In the genomic region with DNA sequence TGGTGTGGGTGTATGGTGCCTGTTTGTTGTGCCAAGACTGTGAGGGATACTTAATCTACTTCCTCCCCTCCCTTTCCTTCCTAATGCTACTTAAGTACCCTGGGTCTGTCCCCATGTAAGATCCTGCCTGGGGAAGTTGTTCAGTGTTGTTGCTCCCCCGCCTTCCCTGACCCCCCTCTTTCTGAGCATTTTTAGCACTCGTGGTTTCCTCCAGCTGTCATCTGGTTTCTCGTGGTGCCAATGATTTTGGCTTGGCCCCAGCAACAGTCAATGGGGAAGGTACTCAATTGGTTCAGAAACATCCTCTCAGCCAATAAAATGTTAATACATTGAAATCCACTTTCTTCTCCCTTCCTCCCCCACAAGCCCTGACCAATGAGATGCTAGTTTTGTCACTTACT, we compare ENCODE assay signal across 9 cellular contexts. TPM values are rescaled to one million over a fixed set of nuclear protein-coding genes. Genes with fewer than 3 reads are reported as not detected.
A peak's percentile ranks its signal among the peaks of the same experiment; 100 is the strongest.
DNase-seq lines count a peak whose midpoint lies in the region; ATAC-seq, FAIRE-seq and TF ChIP-seq lines count a peak whose summit lies in the region.
"Had no signal": no experiment of that assay in that cellular context is flagged by ENCODE, and none has a peak within 500 bp of the region (broad histone marks: within the 10 kb centered on the region; RNA-seq: fewer than 3 reads in every experiment).

No MANE protein-coding gene starts in this region.

- H3K9me3 Mint-ChIP-seq in CD4-positive, alpha-beta memory T cell = no peaks in the 10 kb centered on the region
- peaks cover 2% of the 10 kb centered on the region for H3K9me3 Mint-ChIP-seq in astrocyte (ENCODE audit: unreplicated experiment)

- POLR2A ChIA-PET in CD4-positive, alpha-beta memory T cell (lab: Charles Lee; ENCODE audit: partially characterized antibody) = interaction anchor here (1.0 to 10.4 kb wide), 9 partner anchors 8 to 121 kb away, joined by 4 to 134 read pairs (median 6); a partner anchor contains a TSS

- H3K27me3 Mint-ChIP-seq in CD4-positive, alpha-beta memory T cell = no peaks in the 10 kb centered on the region
- peaks cover 4% of the 10 kb centered on the region for H3K27me3 Mint-ChIP-seq in astrocyte (ENCODE audit: low read depth, unreplicated experiment)

- no peak for FAIRE-seq in astrocyte (lab: Jason Lieb, UNC)

- H3K79me2 ChIP-seq in astrocyte (ENCODE audit: insufficient read depth, low read length) = no peaks in the 10 kb centered on the region

- peaks cover 57 to 88% (median 78%) of the 10 kb centered on the region in 4 donors for H3K4me1 Mint-ChIP-seq in CD4-positive, alpha-beta memory T cell
- H3K4me1 Mint-ChIP-seq in astrocyte (ENCODE audit: low read depth, unreplicated experiment) = peaks cover 14% of the 10 kb centered on the region

- no peaks in the 10 kb centered on the region for H3K36me3 Mint-ChIP-seq in CD4-positive, alpha-beta memory T cell
- H3K36me3 Mint-ChIP-seq in astrocyte (ENCODE audit: low read depth, unreplicated experiment) = peaks cover 2% of the 10 kb centered on the region

- H3K27ac ChIP-seq in CD4-positive, alpha-beta memory T cell (ENCODE audit: low read depth, low read length) = peak overlapping the region; percentile 47
- H3K27ac ChIP-seq in astrocyte (ENCODE audit: low read depth, low read length) = no peak overlapping the region

- CTCF ChIA-PET in CD4-positive, alpha-beta memory T cell (lab: Charles Lee; ENCODE audit: partially characterized antibody) = interaction anchor here (0.6 to 10.9 kb wide), 6 partner anchors 8 to 198 kb away, joined by 3 to 115 read pairs (median 5); a partner anchor contains a TSS

- no peaks in the 10 kb centered on the region for H3K9me3 ChIP-seq in CD4-positive, alpha-beta memory T cell (ENCODE audit: control insufficient read depth in 1 of 2, low read length in 2 of 2)
- no peaks in the 10 kb centered on the region for H3K9me3 ChIP-seq in astrocyte (ENCODE audit: insufficient read depth, low read depth, low read length)

- peaks cover 94% of the 10 kb centered on the region for H3K4me1 ChIP-seq in CD4-positive, alpha-beta memory T cell (ENCODE audit: insufficient read depth, low read length)
- H3K4me1 ChIP-seq in astrocyte (ENCODE audit: insufficient read depth, low read length) = peaks cover 5% of the 10 kb centered on the region

- peak overlapping the region; percentile 8 to 25 for H3K4me3 ChIP-seq in CD4-positive, alpha-beta memory T cell (ENCODE audit: low read length in 2 of 2)
- H3K4me3 ChIP-seq in astrocyte (ENCODE audit: insufficient read depth, low read depth, low read length) = no peak overlapping the region

- H2AFZ ChIP-seq in astrocyte (ENCODE audit: low read depth, low read length) = no peak overlapping the region

- peak; percentile 66 for ATAC-seq in GM19455 (IDR thresholded peaks at IDR 0.05; ENCODE audit: unreplicated experiment)
- ATAC-seq in HG03558 (IDR thresholded peaks at IDR 0.05; ENCODE audit: extremely low read depth, unreplicated experiment) = peak; percentile 36
- peak; percentile 76 for ATAC-seq in left lobe of liver
- ATAC-seq: HCT116 had no signal

- DNase-seq in CD4-positive, alpha-beta memory T cell = peak; percentile 86 to 92 (median 88)
- DNase-seq in T-helper 1 cell (peak; percentile 50 to 94 (median 69)), astrocyte (ENCODE audit: low read depth) (peak; percentile 57), left lobe of liver (ENCODE audit: low spot score) (no peak), COLO668 (lab: John Stamatoyannopoulos, UW; ENCODE audit: unreplicated experiment) (no peak)
- DNase-seq in stimulated activated CD8-positive, alpha-beta memory T cell treated with anti-CD3 and anti-CD28 coated beads, Interleukin-4, amount 100 ng/mL, for 4 hours (ENCODE audit: low read depth in 2 of 2, low spot score in 1 of 2) = peak; percentile 39 to 45

- TF ChIP-seq CTCF in astrocyte (IDR thresholded peaks at IDR 0.05; ENCODE audit: insufficient read depth, low read depth, low read length) = no peak

- intact Hi-C loops in CD4-positive, alpha-beta memory T cell (cut with micrococcal nuclease) = loop anchor here (1.0 to 5.0 kb wide), 2 partner anchors 19 to 33 kb away; a partner anchor contains a TSS

- no peaks in the 10 kb centered on the region for H3K36me3 ChIP-seq in CD4-positive, alpha-beta memory T cell (ENCODE audit: insufficient read depth, low read length)
- H3K36me3 ChIP-seq in astrocyte (ENCODE audit: insufficient read depth, low read length) = no peaks in the 10 kb centered on the region

- H3K9ac ChIP-seq in astrocyte (ENCODE audit: low read length) = no peak overlapping the region

- H3K4me3 Mint-ChIP-seq in CD4-positive, alpha-beta memory T cell = peak overlapping the region; percentile 73 to 89 (median 83)
- H3K4me3 Mint-ChIP-seq in astrocyte (ENCODE audit: unreplicated experiment) = no peak overlapping the region

- H3K27me3 ChIP-seq in CD4-positive, alpha-beta memory T cell (ENCODE audit: insufficient read depth, low read length) = no peaks in the 10 kb centered on the region
- no peaks in the 10 kb centered on the region for H3K27me3 ChIP-seq in astrocyte (ENCODE audit: insufficient read depth, low read length)

- H4K20me1 ChIP-seq in astrocyte (ENCODE audit: insufficient read depth, low read length) = no peaks in the 10 kb centered on the region

- H3K4me2 ChIP-seq in astrocyte (ENCODE audit: low read length) = no peak overlapping the region

- H3K27ac Mint-ChIP-seq in CD4-positive, alpha-beta memory T cell = peak overlapping the region; percentile 86 to 96 (median 92)
- H3K27ac Mint-ChIP-seq in astrocyte (ENCODE audit: unreplicated experiment) = peak overlapping the region; percentile 29

RNA-seq across cellular contexts. Expression of a gene that starts 8.0 kb away (rescaled TPM):
- total RNA-seq in CD4-positive, alpha-beta memory T cell = 10 to 100 TPM; 64.6 to 71.5 TPM
- polyA plus RNA-seq in CD4-positive, alpha-beta memory T cell = 10 to 100 TPM; 55.9 to 60.5 TPM
- total RNA-seq in astrocyte (39.6 and 40.4 TPM in 2 replicates), left lobe of liver (9.1 TPM)

RNA-seq across cellular contexts. Expression of a gene that starts 13.6 kb away (rescaled TPM):
- total RNA-seq in CD4-positive, alpha-beta memory T cell = 1 to 10 TPM; 1.4 to 2.4 TPM
- under 1 TPM in 1 of 2 donors, not detected in 1; 0.07 TPM for polyA plus RNA-seq in CD4-positive, alpha-beta memory T cell
- total RNA-seq in astrocyte = 2.7 and 5.1 TPM in 2 replicates
- 1.1 TPM for total RNA-seq in left lobe of liver

RNA-seq across cellular contexts. Expression of a gene that starts 16.9 kb away (rescaled TPM):
- total RNA-seq in CD4-positive, alpha-beta memory T cell = 100 to 1,000 TPM in 1 of 2 experiments, 10 to 100 TPM in 1; 89.9 to 100 TPM
- 100 to 1,000 TPM in 1 of 2 donors, 10 to 100 TPM in 1; 90.1 to 112 TPM for polyA plus RNA-seq in CD4-positive, alpha-beta memory T cell
- total RNA-seq in astrocyte = 59.9 and 69.0 TPM in 2 replicates
- total RNA-seq in left lobe of liver = 106 TPM

RNA-seq across cellular contexts. Expression of a gene that starts 19.1 kb away (rescaled TPM):
- 10 to 100 TPM; 59.4 to 69.8 TPM for total RNA-seq in CD4-positive, alpha-beta memory T cell
- 10 to 100 TPM; 16.3 to 25.7 TPM for polyA plus RNA-seq in CD4-positive, alpha-beta memory T cell
- 17.0 and 20.0 TPM in 2 replicates for total RNA-seq in astrocyte
- total RNA-seq in left lobe of liver = 9.3 TPM

RNA-seq across cellular contexts. Expression of a gene that starts 26.0 kb away (rescaled TPM):
- total RNA-seq in CD4-positive, alpha-beta memory T cell = 10 to 100 TPM; 62.0 to 63.6 TPM
- polyA plus RNA-seq in CD4-positive, alpha-beta memory T cell = 10 to 100 TPM; 15.5 to 30.6 TPM
- total RNA-seq in astrocyte (14.4 and 19.2 TPM in 2 replicates), left lobe of liver (10.2 TPM)

Comparison
In these comparisons a context has a peak if more than half of its experiments do, and no peak if none do; other contexts are left out.
1. DNase-seq: peak in CD4-positive, alpha-beta memory T cell (5 of 5), T-helper 1 cell (5 of 5), astrocyte (single experiment) and stimulated activated CD8-positive, alpha-beta memory T cell treated with anti-CD3 and anti-CD28 coated beads, Interleukin-4, amount 100 ng/mL, for 4 hours (2 of 2); none in left lobe of liver (single experiment) and COLO668 (single experiment).
2. Peak in every context shown above with its lines, with median percentiles within 50 percentile points of each other: ATAC-seq.